ENCODE assay signal across 8 cellular contexts in the genomic region with DNA sequence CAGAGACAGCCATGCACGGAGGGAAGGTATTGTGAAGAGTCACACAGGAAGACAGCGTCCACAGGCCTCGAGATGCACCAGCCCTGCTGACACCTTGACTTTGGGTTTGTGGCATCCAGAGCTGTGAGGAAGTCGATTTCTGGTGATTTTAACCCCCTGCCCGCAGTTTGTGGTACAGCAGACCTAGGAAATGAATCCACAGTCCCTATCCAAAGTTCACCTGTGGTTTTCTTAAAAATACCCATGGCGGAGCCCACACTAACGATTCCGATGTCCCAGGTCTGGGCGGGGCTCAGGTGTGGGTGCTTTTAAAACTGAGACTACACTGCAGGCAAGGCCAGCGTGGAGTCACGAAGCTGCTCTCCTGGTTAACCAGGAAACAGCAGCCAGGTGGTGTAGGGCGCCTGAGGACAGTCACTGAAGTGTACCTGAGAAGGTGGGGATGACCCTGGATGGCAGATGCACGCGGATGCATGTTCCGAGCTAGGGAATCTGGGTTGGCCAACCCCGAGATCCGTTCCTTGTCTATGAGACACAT. TPM values are rescaled to one million over a fixed set of nuclear protein-coding genes. Genes with fewer than 3 reads are reported as not detected.
DNase-seq lines count a peak whose midpoint lies in the region; ATAC-seq and TF ChIP-seq lines count a peak whose summit lies in the region.

No MANE protein-coding gene starts in this region.

- CTCF ChIA-PET in activated naive CD4-positive, alpha-beta T cell treated with anti-CD3 and anti-CD28 coated beads for 36 hours (lab: Charles Lee): interaction anchor here (1.2 to 2.3 kb wide), 5 partner anchors 8 to 34 kb away, joined by 4 to 12 read pairs (median 5); no protein-coding TSS in a partner anchor

- no peak for ATAC-seq in HG03460 (IDR thresholded peaks at IDR 0.05; ENCODE audit: unreplicated experiment)

- no peak overlapping the region for H3K4me3 Mint-ChIP-seq in activated naive CD4-positive, alpha-beta T cell treated with anti-CD3 and anti-CD28 coated beads for 36 hours
- no peak overlapping the region for H3K4me3 Mint-ChIP-seq in osteocyte (ENCODE audit: unreplicated experiment)

- no peak for TF ChIP-seq CTCF in osteocyte (IDR thresholded peaks at IDR 0.05)

- H3K9me3 Mint-ChIP-seq in activated naive CD4-positive, alpha-beta T cell treated with anti-CD3 and anti-CD28 coated beads for 36 hours: no peaks in the 10 kb centered on the region
- no peaks in the 10 kb centered on the region for H3K9me3 Mint-ChIP-seq in osteocyte (ENCODE audit: unreplicated experiment)

- peaks cover 60% of the 10 kb centered on the region for H3K4me1 Mint-ChIP-seq in activated naive CD4-positive, alpha-beta T cell treated with anti-CD3 and anti-CD28 coated beads for 36 hours (ENCODE audit: low read depth)
- H3K4me1 Mint-ChIP-seq in osteocyte (ENCODE audit: unreplicated experiment): peaks cover 18% of the 10 kb centered on the region

- intact Hi-C loops in activated naive CD4-positive, alpha-beta T cell treated with anti-CD3 and anti-CD28 coated beads for 36 hours (cut with micrococcal nuclease): no loop called here

- no peaks in the 10 kb centered on the region for H3K27me3 Mint-ChIP-seq in activated naive CD4-positive, alpha-beta T cell treated with anti-CD3 and anti-CD28 coated beads for 36 hours (ENCODE audit: low read depth)
- H3K27me3 Mint-ChIP-seq in osteocyte (ENCODE audit: unreplicated experiment): no peaks in the 10 kb centered on the region

- peak; percentile 43 for DNase-seq in NCI-H146 treated with DMSO at 0.1 percent for 48 hours (lab: John Stamatoyannopoulos, UW; ENCODE audit: unreplicated experiment)
- DNase-seq in T-helper 2 cell: peak in 3 of 5 experiments; percentile 45 to 97 (median 83)
- peak; percentile 73 for DNase-seq in activated naive CD4-positive, alpha-beta T cell treated with anti-CD3 and anti-CD28 coated beads for 36 hours
- DNase-seq in stimulated activated CD8-positive, alpha-beta memory T cell treated with anti-CD3 and anti-CD28 coated beads, Interleukin-12 subunit alpha, Interleukin-12 subunit beta, amount 100 ng/mL, for 1 hour (ENCODE audit: low read depth): peak; percentile 34
- DNase-seq in osteocyte (ENCODE audit: extremely low spot score, unreplicated experiment): no peak
- no peak for DNase-seq in HUDEP-2 (lab: John Stamatoyannopoulos, UW; ENCODE audit: unreplicated experiment in 76 of 76)
- no peak for DNase-seq in HT-29 (ENCODE audit: low spot score)

- no peaks in the 10 kb centered on the region for H3K36me3 Mint-ChIP-seq in activated naive CD4-positive, alpha-beta T cell treated with anti-CD3 and anti-CD28 coated beads for 36 hours (ENCODE audit: low read depth)
- no peaks in the 10 kb centered on the region for H3K36me3 Mint-ChIP-seq in osteocyte (ENCODE audit: unreplicated experiment)

- H3K27ac Mint-ChIP-seq in activated naive CD4-positive, alpha-beta T cell treated with anti-CD3 and anti-CD28 coated beads for 36 hours: peak overlapping the region; percentile 30
- H3K27ac Mint-ChIP-seq in osteocyte (ENCODE audit: unreplicated experiment): no peak overlapping the region

RNA-seq across cellular contexts. Expression of gene MEAK7, which starts 14.4 kb away (rescaled TPM):
- 1 to 10 TPM; 6.3 to 7.0 TPM for total RNA-seq in activated naive CD4-positive, alpha-beta T cell treated with anti-CD3 and anti-CD28 coated beads for 36 hours
- 26.2 and 28.1 TPM in 2 replicates for total RNA-seq in osteocyte
- 7.4 and 11.3 TPM in 2 replicates for total RNA-seq in HT-29 (2014; rRNA removed; shearing (Covaris generic))

Comparison
In these comparisons a context has a peak if more than half of its experiments do, and no peak if none do; other contexts are left out.
1. DNase-seq: peak in NCI-H146 treated with DMSO at 0.1 percent for 48 hours (single experiment), T-helper 2 cell (3 of 5), activated naive CD4-positive, alpha-beta T cell treated with anti-CD3 and anti-CD28 coated beads for 36 hours (single experiment) and stimulated activated CD8-positive, alpha-beta memory T cell treated with anti-CD3 and anti-CD28 coated beads, Interleukin-12 subunit alpha, Interleukin-12 subunit beta, amount 100 ng/mL, for 1 hour (single experiment); none in osteocyte (single experiment), HUDEP-2 (0 of 76) and HT-29 (single experiment).